In genomic region chr10:43408331-43408709, GRCh38 we compare ENCODE assay signal across 8 cellular contexts. TPM values are rescaled to one million over a fixed set of nuclear protein-coding genes. Genes with fewer than 3 reads are reported as not detected.
DNase-seq lines count a peak whose midpoint lies in the region; ATAC-seq, FAIRE-seq and TF ChIP-seq lines count a peak whose summit lies in the region.

No MANE protein-coding gene starts in this region.

- H3K4ac ChIP-seq in IMR-90 (ENCODE audit: low read depth, low read length), result peak overlapping the region; percentile 84

- H3K9ac ChIP-seq in IMR-90 (ENCODE audit: low read depth, low read length) (peak overlapping the region; percentile 75), colonic mucosa (ENCODE audit: low read depth in 2 of 2, low read length in 2 of 2) (peak overlapping the region; percentile 97 to 98)

- H2AFZ ChIP-seq in IMR-90 (replicated peaks; ENCODE audit: low read length, poor library complexity), result peak overlapping the region; percentile 97

- peak overlapping the region; percentile 66 for H2BK5ac ChIP-seq in IMR-90 (ENCODE audit: low read depth, low read length, poor library complexity, severe bottlenecking)

- no peak overlapping the region for H2BK15ac ChIP-seq in IMR-90 (ENCODE audit: low read depth, low read length)

- no TSS peak for BruUV-seq in IMR-90 (replicated peaks; lab: Mats Ljungman, UMichigan)

- H3K36me3 ChIP-seq in IMR-90 (ENCODE audit: control insufficient read depth, insufficient read depth, low read length) (no peaks in the 10 kb centered on the region), colonic mucosa (no peaks in the 10 kb centered on the region)

- H3K36me3 Mint-ChIP-seq in nephron (ENCODE audit: low read depth), result peaks cover 6% of the 10 kb centered on the region

- H3K56ac ChIP-seq in IMR-90 (ENCODE audit: extremely low read depth, insufficient read depth, low read length), result no peak overlapping the region

- H3K9me3 ChIP-seq in IMR-90 (ENCODE audit: control insufficient read depth, insufficient read depth, low read length) (no peaks in the 10 kb centered on the region), colonic mucosa (no peaks in the 10 kb centered on the region)

- no peaks in the 10 kb centered on the region; the same call in 1 of the 2 replicates for H3K9me1 ChIP-seq in IMR-90 (ENCODE audit: insufficient read depth, low read length)

- no peak overlapping the region; the same call in 1 of the 2 replicates for H4K91ac ChIP-seq in IMR-90 (ENCODE audit: insufficient read depth, low read depth, low read length)

- CTCF ChIA-PET in IMR-90 (lab: Yijun Ruan, JAX), result no interaction called here

- H3K18ac ChIP-seq in IMR-90 (ENCODE audit: low read depth, low read length), result no peak overlapping the region

- H3K79me1 ChIP-seq in IMR-90 (ENCODE audit: low read depth in 1 of 2, low read length in 2 of 2), result peaks cover 4 to 23% of the 10 kb centered on the region in 2 experiments; a peak in 2 of 4 replicates

- no peak for TF ChIP-seq RAD21 in IMR-90 (IDR thresholded peaks at IDR 0.05; ENCODE audit: low read length)

- WGBS in IMR-90 (ENCODE audit: extremely low coverage in 2 of 2, insufficient read length in 1 of 2), 2 experiments, result 1% methylated on average over 17 of the region's 31 CpGs; no CpG with 5 or more reads in 1 of the 2 experiments

- H3K23ac ChIP-seq in IMR-90 (ENCODE audit: low read depth, low read length), result peak overlapping the region; percentile 38; the same call in 1 of the 2 replicates

- peaks cover 20% of the 10 kb centered on the region for H3K4me1 Mint-ChIP-seq in nephron

- H4K8ac ChIP-seq in IMR-90 (ENCODE audit: low read depth in 2 of 2, low read length in 2 of 2), result peak overlapping the region in 1 of 2 experiments; percentile 91; a peak in 1 of 4 replicates

- H3K9me3 Mint-ChIP-seq in nephron, result no peaks in the 10 kb centered on the region

- intact Hi-C loops in IMR-90 (cut with micrococcal nuclease) (loop anchor here (5.0 kb wide), 1 partner anchor 271 kb away; the partner anchor contains the start of gene CSGALNACT2), colonic mucosa (cut with DNase I) (no loop called here)

- peak overlapping the region; percentile 96 for H3K27ac ChIP-seq in IMR-90 (ENCODE audit: insufficient read depth, low read length)
- H3K27ac ChIP-seq in colonic mucosa, result peak overlapping the region; percentile 100

- in situ Hi-C loops in IMR-90 (cut with MboI; ENCODE audit: low sequenced_read_pairs), result loop anchor here (25.0 kb wide), 1 partner anchor 1579 kb away; the partner anchor contains the start of gene DEPP1

- POLR2A ChIA-PET in IMR-90 (lab: Charles Lee; ENCODE audit: unreplicated experiment), result no interaction called here

- no peak overlapping the region for H2BK20ac ChIP-seq in IMR-90 (ENCODE audit: low read depth, low read length)

- ATAC-seq in IMR-90 (ENCODE audit: low read depth) (no peak), HG03097 (IDR thresholded peaks at IDR 0.05; ENCODE audit: low FRiP score, unreplicated experiment) (no peak), HG02981 (IDR thresholded peaks at IDR 0.05; ENCODE audit: unreplicated experiment) (no peak)

- peak overlapping the region; percentile 98 to 99 (median 98) for H3K27ac Mint-ChIP-seq in nephron

- peaks cover 2% of the 10 kb centered on the region; the same call in 1 of the 2 replicates for H3K4me1 ChIP-seq in IMR-90 (ENCODE audit: control insufficient read depth, insufficient read depth, low read length)
- H3K4me1 ChIP-seq in colonic mucosa, result peaks cover 21% of the 10 kb centered on the region

- no peak overlapping the region for H2BK120ac ChIP-seq in IMR-90 (ENCODE audit: low read depth, low read length)

- H3K4me2 ChIP-seq in IMR-90 (ENCODE audit: low read depth, low read length), result peak overlapping the region; percentile 88

- H4K5ac ChIP-seq in IMR-90 (ENCODE audit: low read depth, low read length), result no peak overlapping the region

- H3K14ac ChIP-seq in IMR-90 (replicated peaks; ENCODE audit: low read depth, low read length), result peak overlapping the region; percentile 35; the same call in 1 of the 2 replicates

- dilution Hi-C loops in IMR-90 (cut with HindIII; ENCODE audit: low sequenced_read_pairs, unreplicated experiment), result no loop called here

- peak overlapping the region; percentile 82 for H3K4me3 ChIP-seq in IMR-90 (ENCODE audit: insufficient read depth, low read depth, low read length)
- H3K4me3 ChIP-seq in colonic mucosa, result peak overlapping the region; percentile 56

- H4K20me1 ChIP-seq in IMR-90 (ENCODE audit: insufficient read depth, low read length), result peaks cover 51% of the 10 kb centered on the region

- peak overlapping the region; percentile 96 to 99 (median 98) for H3K4me3 Mint-ChIP-seq in nephron

- H2AK5ac ChIP-seq in IMR-90 (ENCODE audit: low read depth, low read length), result peak overlapping the region; percentile 35

- TF ChIP-seq CTCF in IMR-90 (conservative IDR thresholded peaks at IDR 0.05; ENCODE audit: low read depth, low read length), result no peak
- TF ChIP-seq CTCF in colonic mucosa (IDR thresholded peaks at IDR 0.05), result no peak
- peak in 1 of 3 experiments; percentile 20 for TF ChIP-seq CTCF in nephron (IDR thresholded peaks at IDR 0.05; ENCODE audit: unreplicated experiment in 3 of 3)

- no peak for DNase-seq in GM12891 (ENCODE audit: insufficient read length, low spot score)
- no peak for DNase-seq in IMR-90
- DNase-seq in colonic mucosa, result no peak
- no peak for DNase-seq in NCI-H2107 treated with DMSO at 0.1 percent for 48 hours (lab: John Stamatoyannopoulos, UW; ENCODE audit: unreplicated experiment)
- DNase-seq in NCI-H1105 (lab: John Stamatoyannopoulos, UW), result no peak

- H3K27me3 ChIP-seq in IMR-90 (ENCODE audit: control insufficient read depth, insufficient read depth, low read length) (no peaks in the 10 kb centered on the region), colonic mucosa (no peaks in the 10 kb centered on the region)

- peak overlapping the region; percentile 97 for H2AK9ac ChIP-seq in IMR-90 (replicated peaks; ENCODE audit: low read depth, low read length, poor library complexity)

- no peak for FAIRE-seq in GM12891 (lab: Jason Lieb, UNC)

- H3K27me3 Mint-ChIP-seq in nephron (ENCODE audit: low read depth), result peaks cover 4% of the 10 kb centered on the region

- TF ChIP-seq POLR2A in GM12891 (IDR thresholded peaks at IDR 0.05; ENCODE audit: low read depth, low read length) (no peak), IMR-90 (IDR thresholded peaks at IDR 0.05; ENCODE audit: low read depth, low read length) (no peak)

TF ChIP-seq in GM12891, 5 proteins besides CTCF, POLR2A, EP300 and RAD21:
- TF ChIP-seq SPI1 (IDR thresholded peaks at IDR 0.05; ENCODE audit: low read depth, low read length) (no peak), POLR2AphosphoS5 (IDR thresholded peaks at IDR 0.05; ENCODE audit: low read depth, low read length) (0 out of 2 replicates have a peak, but pooled peaks have one; percentile 10)
TF ChIP-seq in GM12891: peak in this region for 1.

TF ChIP-seq in IMR-90, 13 proteins besides CTCF, POLR2A, EP300 and RAD21:
- TF ChIP-seq MAZ (IDR thresholded peaks at IDR 0.05; ENCODE audit: borderline replicate concordance, low read depth, low read length), result no peak
- TF ChIP-seq RCOR1 (IDR thresholded peaks at IDR 0.05; ENCODE audit: insufficient replicate concordance, low read length), result no peak
- no peak for TF ChIP-seq MAFK (IDR thresholded peaks at IDR 0.05; ENCODE audit: low read depth, low read length)
- no peak for TF ChIP-seq MXI1 (IDR thresholded peaks at IDR 0.05; ENCODE audit: borderline replicate concordance, low read depth, low read length)
- TF ChIP-seq CEBPB (IDR thresholded peaks at IDR 0.05; ENCODE audit: low read depth, low read length), result no peak
- TF ChIP-seq CHD1 (IDR thresholded peaks at IDR 0.05; ENCODE audit: low read depth, low read length), result no peak
- no peak for TF ChIP-seq SMC3 (IDR thresholded peaks at IDR 0.05; ENCODE audit: low read depth, low read length)
- TF ChIP-seq ELK1 (IDR thresholded peaks at IDR 0.05; ENCODE audit: borderline replicate concordance, low read depth, low read length), result no peak
- no peak for TF ChIP-seq FOS (IDR thresholded peaks at IDR 0.05; ENCODE audit: low read depth, low read length)

RNA-seq across cellular contexts. Expression of gene HNRNPF, which starts 0.7 kb away (rescaled TPM):
- 143 TPM for polyA plus RNA-seq in GM12891 (2012; ENCODE audit: low read depth, missing spikeins)
- 207 and 276 TPM in 2 replicates for total RNA-seq in IMR-90 (2012; rRNA removed)
- 147 and 169 TPM in 2 replicates for polyA plus RNA-seq in IMR-90 (2012; rRNA removed)
- polyA plus RNA-seq in IMR-90 (2012; cell fraction: cytosol; rRNA removed), result 75.0 and 90.4 TPM in 2 replicates
- polyA plus RNA-seq in IMR-90 (2012; cell fraction: nucleus; rRNA removed; ENCODE audit: low replicate concordance), result 58.9 and 93.6 TPM in 2 replicates
- total RNA-seq in colonic mucosa, result 100 to 1,000 TPM; 250 to 394 TPM

RNA-seq across cellular contexts. Expression of gene ZNF487, which starts 28.6 kb away (rescaled TPM):
- 0.83 TPM for polyA plus RNA-seq in GM12891 (2012; ENCODE audit: low read depth, missing spikeins)
- 2.5 and 2.7 TPM in 2 replicates for total RNA-seq in IMR-90 (2012; rRNA removed)
- polyA plus RNA-seq in IMR-90 (2012; rRNA removed), result 1.7 TPM in 2 replicates
- polyA plus RNA-seq in IMR-90 (2012; cell fraction: cytosol; rRNA removed), result 1.0 and 2.7 TPM in 2 replicates
- polyA plus RNA-seq in IMR-90 (2012; cell fraction: nucleus; rRNA removed; ENCODE audit: low replicate concordance), result 0.98 and 2.6 TPM in 2 replicates
- 1 to 10 TPM; 2.8 to 4.5 TPM for total RNA-seq in colonic mucosa

RNA-seq across cellular contexts. Expression of gene FXYD4, which starts 36.9 kb away (rescaled TPM):
- not detected for polyA plus RNA-seq in GM12891 (2012; ENCODE audit: low read depth, missing spikeins)
- not detected in 2 replicates for total RNA-seq in IMR-90 (2012; rRNA removed)
- not detected in 2 replicates for polyA plus RNA-seq in IMR-90 (2012; rRNA removed)
- not detected in 2 replicates for polyA plus RNA-seq in IMR-90 (2012; cell fraction: cytosol; rRNA removed)
- polyA plus RNA-seq in IMR-90 (2012; cell fraction: nucleus; rRNA removed; ENCODE audit: low replicate concordance), result not detected in 2 replicates
- total RNA-seq in colonic mucosa, result under 1 TPM in 1 of 2 donors, not detected in 1; 0.98 TPM
